Comparison of ENCODE assay signal across 21 cellular contexts in the genomic region with DNA sequence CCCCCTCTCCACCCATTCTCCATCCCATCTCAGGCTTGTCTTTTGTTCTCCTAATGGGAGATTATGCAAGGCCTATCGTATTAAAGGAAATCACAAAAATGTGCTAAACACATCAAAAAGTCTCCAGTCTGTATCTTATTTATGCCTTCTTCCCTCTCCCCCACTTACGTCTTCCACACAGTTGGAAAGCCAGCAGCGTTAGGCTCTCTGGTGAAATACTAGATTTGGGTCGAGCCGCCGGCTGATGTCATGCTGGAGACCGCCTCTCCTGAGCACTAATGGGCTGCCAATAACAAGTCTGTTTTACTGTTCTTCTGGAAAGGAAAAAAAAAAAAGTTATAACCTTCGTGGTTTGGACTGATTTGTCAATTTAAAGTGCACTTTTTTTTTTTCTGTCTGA.
A peak's percentile ranks its signal among the peaks of the same experiment; 100 is the strongest.
DNase-seq lines count a peak whose midpoint lies in the region; ATAC-seq, FAIRE-seq and TF ChIP-seq lines count a peak whose summit lies in the region.
"Had no signal": no experiment of that assay in that cellular context is flagged by ENCODE, and none has a peak within 500 bp of the region (broad histone marks: within the 10 kb centered on the region; RNA-seq: fewer than 3 reads in every experiment).

No MANE protein-coding gene starts in this region.

- H3K4me2 ChIP-seq in astrocyte (ENCODE audit: low read length): no peak overlapping the region

- DNase-seq in astrocyte (ENCODE audit: low read depth) (peak; percentile 29), fibroblast of the conjunctiva (ENCODE audit: low read depth) (peak; percentile 55), lower lobe of right lung (no peak), type B pancreatic cell (ENCODE audit: extremely low spot score, unreplicated experiment) (no peak), stomach (no peak), iPS-NIHi11 (ENCODE audit: low spot score) (no peak)
- no peak for DNase-seq in activated T-cell treated with anti-CD3 and anti-CD28 coated beads, Interleukin-2, amount 50 U/mL, for 4 hours
- DNase-seq: activated naive CD4-positive, alpha-beta T cell treated with anti-CD3 and anti-CD28 coated beads for 36 hours; activated T-cell treated with anti-CD3 and anti-CD28 coated beads, Interleukin-2, amount 50 U/mL, for 24 hours; CD4-positive, alpha-beta memory T cell; colonic mucosa; IMR-90; MG63; NCI-H1436 treated with DMSO at 0.1 percent for 48 hours; NCI-H524; nucleus accumbens; RPMI8226; testis had no signal

- H3K9me3 ChIP-seq in astrocyte (ENCODE audit: insufficient read depth, low read depth, low read length) (no peaks in the 10 kb centered on the region), lower lobe of right lung (no peaks in the 10 kb centered on the region), stomach (no peaks in the 10 kb centered on the region)
- H3K9me3 ChIP-seq: ascending aorta, colonic mucosa, MG63, testis had no signal

- ATAC-seq in lower lobe of right lung: peak; percentile 11 to 75
- ATAC-seq in activated T-cell treated with anti-CD3 and anti-CD28 coated beads, Interleukin-2, amount 50 U/mL, for 4 hours: no peak
- ATAC-seq: left lobe of liver; stimulated activated effector memory CD8-positive, alpha-beta T cell treated with anti-CD3 and anti-CD28 coated beads, Interleukin-12 subunit alpha, Interleukin-12 subunit beta, amount 100 ng/mL, for 72 hours had no signal

- no peak for TF ChIP-seq EP300 in stomach (IDR thresholded peaks at IDR 0.05)

- H3K27me3 ChIP-seq in astrocyte (ENCODE audit: insufficient read depth, low read length): peaks cover 9% of the 10 kb centered on the region
- no peaks in the 10 kb centered on the region for H3K27me3 ChIP-seq in lower lobe of right lung (ENCODE audit: low read depth)
- peaks cover 0 to 5% (median 0%) of the 10 kb centered on the region in 3 donors for H3K27me3 ChIP-seq in stomach
- H3K27me3 ChIP-seq: ascending aorta, colonic mucosa, MG63, testis had no signal

- WGBS in stomach, 5 donors: 67 to 80% (median 76%) methylated on average over 8 of the region's 8 CpGs

- no peaks in the 10 kb centered on the region for H3K36me3 ChIP-seq in astrocyte (ENCODE audit: insufficient read depth, low read length)
- no peaks in the 10 kb centered on the region for H3K36me3 ChIP-seq in lower lobe of right lung
- no peaks in the 10 kb centered on the region for H3K36me3 ChIP-seq in stomach
- H3K36me3 ChIP-seq: ascending aorta, colonic mucosa, MG63 had no signal

- H3K27me3 Mint-ChIP-seq in astrocyte (ENCODE audit: low read depth, unreplicated experiment): peaks cover 13% of the 10 kb centered on the region
- H3K27me3 Mint-ChIP-seq in type B pancreatic cell: peaks cover 46% of the 10 kb centered on the region
- H3K27me3 Mint-ChIP-seq in activated T-cell treated with anti-CD3 and anti-CD28 coated beads, Interleukin-2, amount 50 U/mL, for 4 hours (ENCODE audit: low read depth): peaks cover 28% of the 10 kb centered on the region

- no peak overlapping the region for H3K9ac ChIP-seq in astrocyte (ENCODE audit: low read length)

- H3K4me3 ChIP-seq in astrocyte (ENCODE audit: insufficient read depth, low read depth, low read length) (no peak overlapping the region), lower lobe of right lung (no peak overlapping the region), stomach (no peak overlapping the region)
- H3K4me3 ChIP-seq: ascending aorta, colonic mucosa, MG63, testis had no signal

- H3K36me3 Mint-ChIP-seq in astrocyte (ENCODE audit: low read depth, unreplicated experiment): peaks cover 5% of the 10 kb centered on the region
- H3K36me3 Mint-ChIP-seq in type B pancreatic cell: no peaks in the 10 kb centered on the region
- no peaks in the 10 kb centered on the region for H3K36me3 Mint-ChIP-seq in activated T-cell treated with anti-CD3 and anti-CD28 coated beads, Interleukin-2, amount 50 U/mL, for 4 hours (ENCODE audit: insufficient read depth)
- H3K36me3 Mint-ChIP-seq: CD4-positive, alpha-beta memory T cell; stimulated activated effector memory CD8-positive, alpha-beta T cell treated with anti-CD3 and anti-CD28 coated beads, Interleukin-12 subunit alpha, Interleukin-12 subunit beta, amount 100 ng/mL, for 72 hours had no signal

- intact Hi-C loops in lower lobe of right lung (cut with DNase I) (no loop called here), stomach (cut with DNase I; ENCODE audit: low total_unique reads) (no loop called here)

- no peaks in the 10 kb centered on the region for H4K20me1 ChIP-seq in astrocyte (ENCODE audit: insufficient read depth, low read length)

- H3K27ac Mint-ChIP-seq in astrocyte (ENCODE audit: unreplicated experiment) (no peak overlapping the region), type B pancreatic cell (no peak overlapping the region)
- H3K27ac Mint-ChIP-seq: activated naive CD4-positive, alpha-beta T cell treated with anti-CD3 and anti-CD28 coated beads for 36 hours; activated T-cell treated with anti-CD3 and anti-CD28 coated beads, Interleukin-2, amount 50 U/mL, for 24 hours; CD4-positive, alpha-beta memory T cell; stimulated activated effector memory CD8-positive, alpha-beta T cell treated with anti-CD3 and anti-CD28 coated beads, Interleukin-12 subunit alpha, Interleukin-12 subunit beta, amount 100 ng/mL, for 72 hours had no signal

- H3K4me3 Mint-ChIP-seq in astrocyte (ENCODE audit: unreplicated experiment) (no peak overlapping the region), type B pancreatic cell (peak overlapping the region; percentile 61)
- H3K4me3 Mint-ChIP-seq in activated T-cell treated with anti-CD3 and anti-CD28 coated beads, Interleukin-2, amount 50 U/mL, for 4 hours: no peak overlapping the region
- H3K4me3 Mint-ChIP-seq: activated naive CD4-positive, alpha-beta T cell treated with anti-CD3 and anti-CD28 coated beads for 36 hours; activated T-cell treated with anti-CD3 and anti-CD28 coated beads, Interleukin-2, amount 50 U/mL, for 24 hours; CD4-positive, alpha-beta memory T cell; stimulated activated effector memory CD8-positive, alpha-beta T cell treated with anti-CD3 and anti-CD28 coated beads, Interleukin-12 subunit alpha, Interleukin-12 subunit beta, amount 100 ng/mL, for 72 hours had no signal

- H2AFZ ChIP-seq in astrocyte (ENCODE audit: low read depth, low read length): no peak overlapping the region

- H3K79me2 ChIP-seq in astrocyte (ENCODE audit: insufficient read depth, low read length): no peaks in the 10 kb centered on the region

- H3K4me1 Mint-ChIP-seq in astrocyte (ENCODE audit: low read depth, unreplicated experiment) (peaks cover 17% of the 10 kb centered on the region), type B pancreatic cell (ENCODE audit: unreplicated experiment) (peaks cover 9% of the 10 kb centered on the region)
- no peaks in the 10 kb centered on the region for H3K4me1 Mint-ChIP-seq in activated T-cell treated with anti-CD3 and anti-CD28 coated beads, Interleukin-2, amount 50 U/mL, for 4 hours (ENCODE audit: low read depth)
- H3K4me1 Mint-ChIP-seq: CD4-positive, alpha-beta memory T cell; stimulated activated effector memory CD8-positive, alpha-beta T cell treated with anti-CD3 and anti-CD28 coated beads, Interleukin-12 subunit alpha, Interleukin-12 subunit beta, amount 100 ng/mL, for 72 hours had no signal

- TF ChIP-seq POLR2A in stomach (IDR thresholded peaks at IDR 0.05): no peak

- TF ChIP-seq CTCF in astrocyte (IDR thresholded peaks at IDR 0.05; ENCODE audit: insufficient read depth, low read depth, low read length) (no peak), lower lobe of right lung (IDR thresholded peaks at IDR 0.05) (no peak), type B pancreatic cell (conservative IDR thresholded peaks at IDR 0.05) (no peak), stomach (IDR thresholded peaks at IDR 0.05) (no peak)

- H3K4me1 ChIP-seq in astrocyte (ENCODE audit: insufficient read depth, low read length) (peaks cover 6% of the 10 kb centered on the region), lower lobe of right lung (no peaks in the 10 kb centered on the region), stomach (no peaks in the 10 kb centered on the region)
- H3K4me1 ChIP-seq: ascending aorta, colonic mucosa, testis had no signal

- FAIRE-seq in astrocyte (lab: Jason Lieb, UNC): no peak

- H3K27ac ChIP-seq in astrocyte (ENCODE audit: low read depth, low read length) (no peak overlapping the region), lower lobe of right lung (no peak overlapping the region), stomach (no peak overlapping the region)
- H3K27ac ChIP-seq: ascending aorta, colonic mucosa, testis had no signal

- H3K9me3 Mint-ChIP-seq in astrocyte (ENCODE audit: unreplicated experiment) (peaks cover 5% of the 10 kb centered on the region), type B pancreatic cell (no peaks in the 10 kb centered on the region)
- no peaks in the 10 kb centered on the region for H3K9me3 Mint-ChIP-seq in activated T-cell treated with anti-CD3 and anti-CD28 coated beads, Interleukin-2, amount 50 U/mL, for 4 hours
- H3K9me3 Mint-ChIP-seq: activated naive CD4-positive, alpha-beta T cell treated with anti-CD3 and anti-CD28 coated beads for 36 hours; activated T-cell treated with anti-CD3 and anti-CD28 coated beads, Interleukin-2, amount 50 U/mL, for 24 hours; CD4-positive, alpha-beta memory T cell; stimulated activated effector memory CD8-positive, alpha-beta T cell treated with anti-CD3 and anti-CD28 coated beads, Interleukin-12 subunit alpha, Interleukin-12 subunit beta, amount 100 ng/mL, for 72 hours had no signal

Comparison
In these comparisons a context has a peak if more than half of its experiments do, and no peak if none do; other contexts are left out.
1. DNase-seq: peak in astrocyte (single experiment) and fibroblast of the conjunctiva (single experiment); none in lower lobe of right lung (single experiment), type B pancreatic cell (single experiment), stomach (single experiment), activated T-cell treated with anti-CD3 and anti-CD28 coated beads, Interleukin-2, amount 50 U/mL, for 4 hours (single experiment) and iPS-NIHi11 (single experiment).
2. ATAC-seq: peak in lower lobe of right lung (2 of 2); none in activated T-cell treated with anti-CD3 and anti-CD28 coated beads, Interleukin-2, amount 50 U/mL, for 4 hours (0 of 2).